Comparison of ENCODE assay signal across 1 cellular context in the genomic region with DNA sequence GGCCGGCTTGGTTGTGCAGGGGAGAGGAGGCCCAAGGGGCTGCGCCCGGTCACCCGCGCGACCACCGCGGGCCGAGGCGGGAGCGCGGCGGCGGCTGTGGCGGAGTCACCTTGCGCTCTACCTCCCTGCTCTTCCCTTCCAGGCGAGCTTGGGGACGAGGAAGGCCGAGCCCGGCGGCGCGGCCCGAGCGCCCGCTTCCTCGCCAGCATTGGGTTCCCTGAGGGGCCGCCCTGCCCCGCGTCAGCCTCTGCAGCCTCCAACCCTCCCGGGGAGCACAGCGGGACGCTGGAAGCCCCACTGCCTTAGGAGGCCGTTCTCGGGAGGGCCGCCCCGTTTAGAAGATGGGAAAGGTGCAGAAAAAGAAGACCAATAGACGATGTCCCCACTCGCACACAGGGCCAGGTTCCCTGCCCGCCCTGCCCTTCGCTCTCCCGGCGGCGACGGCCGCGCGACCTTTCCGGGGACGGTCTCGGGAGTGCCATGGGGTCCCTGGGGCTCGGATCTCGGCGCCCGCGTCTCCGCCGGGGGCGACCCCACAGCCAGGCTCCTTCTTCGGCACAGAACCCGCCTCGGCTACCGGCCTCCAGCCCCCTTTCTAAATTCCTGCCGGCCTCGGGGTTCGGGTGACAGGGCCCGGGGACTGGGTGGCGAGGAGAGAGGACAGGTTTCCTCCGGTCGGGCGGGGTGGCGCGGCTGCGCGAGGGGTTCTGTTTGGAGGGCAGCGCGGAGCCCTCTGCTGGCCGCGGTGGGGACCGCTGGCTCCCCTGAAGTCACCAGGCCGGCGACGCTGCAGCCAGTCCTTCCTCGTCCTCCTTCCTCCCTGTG.
A peak's percentile ranks its signal among the peaks of the same experiment; 100 is the strongest.
TF ChIP-seq lines count a peak whose summit lies in the region.

No MANE protein-coding gene starts in this region.

TF ChIP-seq in K562, 482 proteins besides CTCF, POLR2A, EP300 and RAD21 (continued from another document):
- TF ChIP-seq, protein P1, sequence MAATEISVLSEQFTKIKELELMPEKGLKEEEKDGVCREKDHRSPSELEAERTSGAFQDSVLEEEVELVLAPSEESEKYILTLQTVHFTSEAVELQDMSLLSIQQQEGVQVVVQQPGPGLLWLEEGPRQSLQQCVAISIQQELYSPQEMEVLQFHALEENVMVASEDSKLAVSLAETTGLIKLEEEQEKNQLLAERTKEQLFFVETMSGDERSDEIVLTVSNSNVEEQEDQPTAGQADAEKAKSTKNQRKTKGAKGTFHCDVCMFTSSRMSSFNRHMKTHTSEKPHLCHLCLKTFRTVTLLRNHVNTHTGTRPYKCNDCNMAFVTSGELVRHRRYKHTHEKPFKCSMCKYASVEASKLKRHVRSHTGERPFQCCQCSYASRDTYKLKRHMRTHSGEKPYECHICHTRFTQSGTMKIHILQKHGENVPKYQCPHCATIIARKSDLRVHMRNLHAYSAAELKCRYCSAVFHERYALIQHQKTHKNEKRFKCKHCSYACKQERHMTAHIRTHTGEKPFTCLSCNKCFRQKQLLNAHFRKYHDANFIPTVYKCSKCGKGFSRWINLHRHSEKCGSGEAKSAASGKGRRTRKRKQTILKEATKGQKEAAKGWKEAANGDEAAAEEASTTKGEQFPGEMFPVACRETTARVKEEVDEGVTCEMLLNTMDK (IDR thresholded peaks at IDR 0.05; ENCODE audit: borderline replicate concordance, insufficient read depth, low read depth, low read length, poor library complexity, severe bottlenecking), result peak; percentile 61
- TF ChIP-seq ERF (CRISPR knock-in tag; IDR thresholded peaks at IDR 0.05), result no peak
- no peak for TF ChIP-seq KLF1 (tag; IDR thresholded peaks at IDR 0.05)
- TF ChIP-seq RB1 (IDR thresholded peaks at IDR 0.05; ENCODE audit: low read depth), result peak; percentile 86
- peak; percentile 58 for TF ChIP-seq CREM (IDR thresholded peaks at IDR 0.05; ENCODE audit: low read depth)
- peak in 1 of 3 experiments; percentile 42 for TF ChIP-seq YY1 (IDR thresholded peaks at IDR 0.05; ENCODE audit: borderline replicate concordance in 1 of 3, control insufficient read depth in 1 of 3, extremely low read depth in 1 of 3, insufficient read depth in 3 of 3, insufficient read length in 1 of 3, insufficient replicate concordance in 2 of 3, low read depth in 1 of 3, low read length in 2 of 3)
- no peak for TF ChIP-seq WHSC1 (IDR thresholded peaks at IDR 0.05; ENCODE audit: low read length)
- no peak for TF ChIP-seq ZNF766 (CRISPR knock-in tag; conservative IDR thresholded peaks at IDR 0.05)
- TF ChIP-seq ZNF347 (CRISPR knock-in tag; IDR thresholded peaks at IDR 0.05; ENCODE audit: low read depth), result no peak
- TF ChIP-seq POLR2G (IDR thresholded peaks at IDR 0.05; ENCODE audit: low read depth, low read length), result peak; percentile 23; the same call in 1 of the 2 replicates
- peak; percentile 32 for TF ChIP-seq CCNT2 (IDR thresholded peaks at IDR 0.05; ENCODE audit: borderline replicate concordance, extremely low read depth, insufficient read length, low read depth, low read length)
